ENCODE assay signal across 1 cellular context in the genomic region with DNA sequence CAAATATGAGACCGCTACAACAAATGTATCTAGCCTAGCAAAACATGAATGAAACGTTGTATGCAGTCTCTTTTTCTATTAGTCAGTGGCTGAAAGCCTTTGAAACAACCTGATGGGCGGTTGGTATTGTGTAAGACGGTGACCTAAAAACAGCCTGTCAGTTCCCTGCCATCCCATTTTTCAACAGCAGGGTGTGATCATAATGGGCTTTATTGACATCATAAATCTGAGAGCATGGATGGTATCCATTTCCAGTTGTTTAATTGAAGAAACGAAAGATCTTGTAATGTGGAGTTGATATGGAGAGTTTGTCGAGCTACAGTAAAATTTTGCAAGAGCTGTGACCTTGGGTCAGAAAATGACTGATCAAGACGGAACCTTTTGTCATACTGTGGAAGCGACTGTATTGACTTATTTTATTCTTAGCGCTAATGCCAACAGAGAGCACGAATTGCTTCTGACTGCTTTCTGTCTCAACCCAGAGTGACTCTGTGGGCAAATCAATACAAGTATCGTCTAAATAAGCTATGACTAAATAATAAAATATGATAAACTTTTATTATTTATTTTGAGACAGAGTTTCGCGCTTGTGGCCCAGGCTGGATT.
TF ChIP-seq lines count a peak whose summit lies in the region.

No MANE protein-coding gene starts in this region.

TF ChIP-seq in GM23338, 12 proteins besides CTCF, POLR2A, EP300 and RAD21 (continued from another document):
- TF ChIP-seq, protein P1, sequence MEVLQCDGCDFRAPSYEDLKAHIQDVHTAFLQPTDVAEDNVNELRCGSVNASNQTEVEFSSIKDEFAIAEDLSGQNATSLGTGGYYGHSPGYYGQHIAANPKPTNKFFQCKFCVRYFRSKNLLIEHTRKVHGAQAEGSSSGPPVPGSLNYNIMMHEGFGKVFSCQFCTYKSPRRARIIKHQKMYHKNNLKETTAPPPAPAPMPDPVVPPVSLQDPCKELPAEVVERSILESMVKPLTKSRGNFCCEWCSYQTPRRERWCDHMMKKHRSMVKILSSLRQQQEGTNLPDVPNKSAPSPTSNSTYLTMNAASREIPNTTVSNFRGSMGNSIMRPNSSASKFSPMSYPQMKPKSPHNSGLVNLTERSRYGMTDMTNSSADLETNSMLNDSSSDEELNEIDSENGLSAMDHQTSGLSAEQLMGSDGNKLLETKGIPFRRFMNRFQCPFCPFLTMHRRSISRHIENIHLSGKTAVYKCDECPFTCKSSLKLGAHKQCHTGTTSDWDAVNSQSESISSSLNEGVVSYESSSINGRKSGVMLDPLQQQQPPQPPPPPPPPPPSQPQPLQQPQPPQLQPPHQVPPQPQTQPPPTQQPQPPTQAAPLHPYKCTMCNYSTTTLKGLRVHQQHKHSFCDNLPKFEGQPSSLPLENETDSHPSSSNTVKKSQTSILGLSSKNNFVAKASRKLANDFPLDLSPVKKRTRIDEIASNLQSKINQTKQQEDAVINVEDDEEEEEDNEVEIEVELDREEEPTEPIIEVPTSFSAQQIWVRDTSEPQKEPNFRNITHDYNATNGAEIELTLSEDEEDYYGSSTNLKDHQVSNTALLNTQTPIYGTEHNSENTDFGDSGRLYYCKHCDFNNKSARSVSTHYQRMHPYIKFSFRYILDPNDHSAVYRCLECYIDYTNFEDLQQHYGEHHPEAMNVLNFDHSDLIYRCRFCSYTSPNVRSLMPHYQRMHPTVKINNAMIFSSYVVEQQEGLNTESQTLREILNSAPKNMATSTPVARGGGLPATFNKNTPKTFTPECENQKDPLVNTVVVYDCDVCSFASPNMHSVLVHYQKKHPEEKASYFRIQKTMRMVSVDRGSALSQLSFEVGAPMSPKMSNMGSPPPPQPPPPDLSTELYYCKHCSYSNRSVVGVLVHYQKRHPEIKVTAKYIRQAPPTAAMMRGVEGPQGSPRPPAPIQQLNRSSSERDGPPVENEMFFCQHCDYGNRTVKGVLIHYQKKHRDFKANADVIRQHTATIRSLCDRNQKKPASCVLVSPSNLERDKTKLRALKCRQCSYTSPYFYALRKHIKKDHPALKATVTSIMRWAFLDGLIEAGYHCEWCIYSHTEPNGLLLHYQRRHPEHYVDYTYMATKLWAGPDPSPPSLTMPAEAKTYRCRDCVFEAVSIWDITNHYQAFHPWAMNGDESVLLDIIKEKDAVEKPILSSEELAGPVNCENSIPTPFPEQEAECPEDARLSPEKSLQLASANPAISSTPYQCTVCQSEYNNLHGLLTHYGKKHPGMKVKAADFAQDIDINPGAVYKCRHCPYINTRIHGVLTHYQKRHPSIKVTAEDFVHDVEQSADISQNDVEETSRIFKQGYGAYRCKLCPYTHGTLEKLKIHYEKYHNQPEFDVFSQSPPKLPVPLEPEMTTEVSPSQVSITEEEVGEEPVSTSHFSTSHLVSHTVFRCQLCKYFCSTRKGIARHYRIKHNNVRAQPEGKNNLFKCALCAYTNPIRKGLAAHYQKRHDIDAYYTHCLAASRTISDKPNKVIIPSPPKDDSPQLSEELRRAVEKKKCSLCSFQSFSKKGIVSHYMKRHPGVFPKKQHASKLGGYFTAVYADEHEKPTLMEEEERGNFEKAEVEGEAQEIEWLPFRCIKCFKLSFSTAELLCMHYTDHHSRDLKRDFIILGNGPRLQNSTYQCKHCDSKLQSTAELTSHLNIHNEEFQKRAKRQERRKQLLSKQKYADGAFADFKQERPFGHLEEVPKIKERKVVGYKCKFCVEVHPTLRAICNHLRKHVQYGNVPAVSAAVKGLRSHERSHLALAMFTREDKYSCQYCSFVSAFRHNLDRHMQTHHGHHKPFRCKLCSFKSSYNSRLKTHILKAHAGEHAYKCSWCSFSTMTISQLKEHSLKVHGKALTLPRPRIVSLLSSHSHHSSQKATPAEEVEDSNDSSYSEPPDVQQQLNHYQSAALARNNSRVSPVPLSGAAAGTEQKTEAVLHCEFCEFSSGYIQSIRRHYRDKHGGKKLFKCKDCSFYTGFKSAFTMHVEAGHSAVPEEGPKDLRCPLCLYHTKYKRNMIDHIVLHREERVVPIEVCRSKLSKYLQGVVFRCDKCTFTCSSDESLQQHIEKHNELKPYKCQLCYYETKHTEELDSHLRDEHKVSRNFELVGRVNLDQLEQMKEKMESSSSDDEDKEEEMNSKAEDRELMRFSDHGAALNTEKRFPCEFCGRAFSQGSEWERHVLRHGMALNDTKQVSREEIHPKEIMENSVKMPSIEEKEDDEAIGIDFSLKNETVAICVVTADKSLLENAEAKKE (CRISPR knock-in tag; IDR thresholded peaks at IDR 0.05): no peak
TF ChIP-seq in GM23338: peak in this region for 0.
